ENCODE assay signal across 17 cellular contexts in genomic region chr1:82258887-82259286, GRCh38.
"Had no signal": no experiment of that assay in that cellular context is flagged by ENCODE, and none has a peak within 500 bp of the region (broad histone marks: within the 10 kb centered on the region; RNA-seq: fewer than 3 reads in every experiment).

No MANE protein-coding gene starts in this region.

- H3K4me3 ChIP-seq: K562, SJSA1, SK-N-MC had no signal

- ATAC-seq: K562 had no signal

- H3K4me1 ChIP-seq: SJSA1 had no signal

- DNase-seq: Kasumi-1, MM.1S, NCI-H1105, NCI-H1436 treated with DMSO at 0.1 percent for 48 hours, NCI-H1694, NCI-H187 treated with DMSO at 0.1 percent for 48 hours, NCI-H2029 treated with DMSO at 0.1 percent for 48 hours, NCI-H526 treated with DMSO at 0.1 percent for 48 hours, NCI-H748 treated with DMSO at 0.1 percent for 48 hours, Right ventricle myocardium superior, RPMI8226, SIG-M5 had no signal

- H3K27me3 ChIP-seq: SJSA1 had no signal

- H3K27ac ChIP-seq: HL-60, KMS-11, SJSA1, SK-N-MC had no signal

- H3K9ac ChIP-seq: KMS-11 had no signal

- H3K36me3 ChIP-seq: SJSA1 had no signal

- H3K4me2 ChIP-seq: KMS-11 had no signal
